ENCODE assay signal across 1 cellular context in genomic region chr12:14774074-14774943, GRCh38.
A peak's percentile ranks its signal among the peaks of the same experiment; 100 is the strongest.
TF ChIP-seq lines count a peak whose summit lies in the region.

No MANE protein-coding gene starts in this region.

TF ChIP-seq in HepG2, 621 proteins besides CTCF, POLR2A, EP300 and RAD21 (continues in another document):
- TF ChIP-seq MIER2 (CRISPR knock-in tag; IDR thresholded peaks at IDR 0.05) = no peak
- TF ChIP-seq ZBTB26 (CRISPR knock-in tag; IDR thresholded peaks at IDR 0.05; ENCODE audit: borderline replicate concordance) = peak; percentile 28; the same call in 1 of the 2 replicates
- no peak for TF ChIP-seq SNRNP70 (IDR thresholded peaks at IDR 0.05; ENCODE audit: low read depth, low read length)
- no peak for TF ChIP-seq MEF2D (CRISPR knock-in tag; IDR thresholded peaks at IDR 0.05)
- TF ChIP-seq ZNF383 (CRISPR knock-in tag; IDR thresholded peaks at IDR 0.05; ENCODE audit: borderline replicate concordance) = no peak
- peak; percentile 81; the same call in 1 of the 2 replicates for TF ChIP-seq SAP130 (CRISPR knock-in tag; IDR thresholded peaks at IDR 0.05; ENCODE audit: low read depth)
- TF ChIP-seq FIP1L1 (IDR thresholded peaks at IDR 0.05; ENCODE audit: borderline replicate concordance, insufficient read depth, low read depth, low read length) = no peak
- TF ChIP-seq, protein P1, sequence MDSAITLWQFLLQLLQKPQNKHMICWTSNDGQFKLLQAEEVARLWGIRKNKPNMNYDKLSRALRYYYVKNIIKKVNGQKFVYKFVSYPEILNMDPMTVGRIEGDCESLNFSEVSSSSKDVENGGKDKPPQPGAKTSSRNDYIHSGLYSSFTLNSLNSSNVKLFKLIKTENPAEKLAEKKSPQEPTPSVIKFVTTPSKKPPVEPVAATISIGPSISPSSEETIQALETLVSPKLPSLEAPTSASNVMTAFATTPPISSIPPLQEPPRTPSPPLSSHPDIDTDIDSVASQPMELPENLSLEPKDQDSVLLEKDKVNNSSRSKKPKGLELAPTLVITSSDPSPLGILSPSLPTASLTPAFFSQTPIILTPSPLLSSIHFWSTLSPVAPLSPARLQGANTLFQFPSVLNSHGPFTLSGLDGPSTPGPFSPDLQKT (CRISPR knock-in tag; IDR thresholded peaks at IDR 0.05; ENCODE audit: borderline replicate concordance) = no peak
- TF ChIP-seq KDM2A (CRISPR knock-in tag; IDR thresholded peaks at IDR 0.05; ENCODE audit: borderline replicate concordance, low read depth) = peak; percentile 41; the same call in 1 of the 2 replicates
- TF ChIP-seq, protein P2, sequence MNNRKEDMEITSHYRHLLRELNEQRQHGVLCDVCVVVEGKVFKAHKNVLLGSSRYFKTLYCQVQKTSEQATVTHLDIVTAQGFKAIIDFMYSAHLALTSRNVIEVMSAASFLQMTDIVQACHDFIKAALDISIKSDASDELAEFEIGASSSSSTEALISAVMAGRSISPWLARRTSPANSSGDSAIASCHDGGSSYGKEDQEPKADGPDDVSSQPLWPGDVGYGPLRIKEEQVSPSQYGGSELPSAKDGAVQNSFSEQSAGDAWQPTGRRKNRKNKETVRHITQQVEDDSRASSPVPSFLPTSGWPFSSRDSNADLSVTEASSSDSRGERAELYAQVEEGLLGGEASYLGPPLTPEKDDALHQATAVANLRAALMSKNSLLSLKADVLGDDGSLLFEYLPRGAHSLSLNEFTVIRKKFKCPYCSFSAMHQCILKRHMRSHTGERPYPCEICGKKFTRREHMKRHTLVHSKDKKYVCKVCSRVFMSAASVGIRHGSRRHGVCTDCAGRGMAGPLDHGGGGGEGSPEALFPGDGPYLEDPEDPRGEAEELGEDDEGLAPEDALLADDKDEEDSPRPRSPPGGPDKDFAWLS (CRISPR knock-in tag; IDR thresholded peaks at IDR 0.05; ENCODE audit: borderline replicate concordance) = no peak
- TF ChIP-seq ZNF749 (CRISPR knock-in tag; IDR thresholded peaks at IDR 0.05; ENCODE audit: borderline replicate concordance) = no peak
- peak; percentile 77 for TF ChIP-seq PHF8 (CRISPR knock-in tag; IDR thresholded peaks at IDR 0.05)
- no peak for TF ChIP-seq RXRB (CRISPR knock-in tag; IDR thresholded peaks at IDR 0.05; ENCODE audit: borderline replicate concordance)
- TF ChIP-seq ZNF263 (CRISPR knock-in tag; IDR thresholded peaks at IDR 0.05) = 0 out of 2 replicates have a peak, but pooled peaks have one; percentile 31
- 0 out of 2 replicates have a peak, but pooled peaks have one; percentile 38 for TF ChIP-seq CCDC6 (CRISPR knock-in tag; IDR thresholded peaks at IDR 0.05)
- no peak for TF ChIP-seq ZNF251 (CRISPR knock-in tag; IDR thresholded peaks at IDR 0.05)
- peak; percentile 55; the same call in 1 of the 2 replicates for TF ChIP-seq SP4 (CRISPR knock-in tag; IDR thresholded peaks at IDR 0.05)
- TF ChIP-seq, protein P3, sequence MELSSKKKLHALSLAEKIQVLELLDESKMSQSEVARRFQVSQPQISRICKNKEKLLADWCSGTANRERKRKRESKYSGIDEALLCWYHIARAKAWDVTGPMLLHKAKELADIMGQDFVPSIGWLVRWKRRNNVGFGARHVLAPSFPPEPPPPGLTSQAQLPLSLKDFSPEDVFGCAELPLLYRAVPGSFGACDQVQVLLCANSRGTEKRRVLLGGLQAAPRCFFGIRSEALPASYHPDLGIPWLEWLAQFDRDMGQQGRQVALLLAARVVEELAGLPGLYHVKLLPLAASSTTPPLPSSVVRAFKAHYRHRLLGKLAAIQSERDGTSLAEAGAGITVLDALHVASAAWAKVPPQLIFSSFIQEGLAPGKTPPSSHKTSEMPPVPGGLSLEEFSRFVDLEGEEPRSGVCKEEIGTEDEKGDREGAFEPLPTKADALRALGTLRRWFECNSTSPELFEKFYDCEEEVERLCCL (CRISPR knock-in tag; IDR thresholded peaks at IDR 0.05; ENCODE audit: borderline replicate concordance) = no peak
- TF ChIP-seq, protein P4, sequence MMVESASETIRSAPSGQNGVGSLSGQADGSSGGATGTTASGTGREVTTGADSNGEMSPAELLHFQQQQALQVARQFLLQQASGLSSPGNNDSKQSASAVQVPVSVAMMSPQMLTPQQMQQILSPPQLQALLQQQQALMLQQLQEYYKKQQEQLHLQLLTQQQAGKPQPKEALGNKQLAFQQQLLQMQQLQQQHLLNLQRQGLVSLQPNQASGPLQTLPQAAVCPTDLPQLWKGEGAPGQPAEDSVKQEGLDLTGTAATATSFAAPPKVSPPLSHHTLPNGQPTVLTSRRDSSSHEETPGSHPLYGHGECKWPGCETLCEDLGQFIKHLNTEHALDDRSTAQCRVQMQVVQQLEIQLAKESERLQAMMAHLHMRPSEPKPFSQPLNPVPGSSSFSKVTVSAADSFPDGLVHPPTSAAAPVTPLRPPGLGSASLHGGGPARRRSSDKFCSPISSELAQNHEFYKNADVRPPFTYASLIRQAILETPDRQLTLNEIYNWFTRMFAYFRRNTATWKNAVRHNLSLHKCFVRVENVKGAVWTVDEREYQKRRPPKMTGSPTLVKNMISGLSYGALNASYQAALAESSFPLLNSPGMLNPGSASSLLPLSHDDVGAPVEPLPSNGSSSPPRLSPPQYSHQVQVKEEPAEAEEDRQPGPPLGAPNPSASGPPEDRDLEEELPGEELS (CRISPR knock-in tag; IDR thresholded peaks at IDR 0.05) = no peak
- TF ChIP-seq CEBPG (CRISPR knock-in tag; IDR thresholded peaks at IDR 0.05) = no peak
- TF ChIP-seq PTBP1 (IDR thresholded peaks at IDR 0.05; ENCODE audit: low read depth, low read length, poor library complexity, severe bottlenecking) = no peak
- no peak for TF ChIP-seq HNF4G (IDR thresholded peaks at IDR 0.05; ENCODE audit: borderline replicate concordance, low read depth, low read length)
- no peak for TF ChIP-seq HNF4G (CRISPR knock-in tag; IDR thresholded peaks at IDR 0.05; ENCODE audit: borderline replicate concordance, low read depth)
- TF ChIP-seq, protein P5, sequence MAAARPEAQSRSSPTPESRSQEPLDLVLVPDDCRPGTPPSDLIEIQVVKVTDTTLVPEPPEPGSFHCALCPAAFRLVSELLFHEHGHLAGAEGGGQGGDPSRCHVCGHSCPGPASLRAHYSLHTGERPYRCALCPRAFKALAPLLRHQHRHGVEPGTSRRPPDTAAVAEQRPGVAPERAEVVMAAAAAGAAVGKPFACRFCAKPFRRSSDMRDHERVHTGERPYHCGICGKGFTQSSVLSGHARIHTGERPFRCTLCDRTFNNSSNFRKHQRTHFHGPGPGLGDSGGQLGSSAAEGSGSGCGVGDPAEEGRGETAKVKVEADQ (CRISPR knock-in tag; IDR thresholded peaks at IDR 0.05; ENCODE audit: borderline replicate concordance) = no peak; the same call in 1 of the 2 replicates
- no peak; the same call in 1 of the 2 replicates for TF ChIP-seq ZNF350 (CRISPR knock-in tag; IDR thresholded peaks at IDR 0.05; ENCODE audit: borderline replicate concordance, low read depth)
- no peak for TF ChIP-seq YEATS2 (CRISPR knock-in tag; IDR thresholded peaks at IDR 0.05; ENCODE audit: borderline replicate concordance)
- no peak for TF ChIP-seq TSC22D2 (CRISPR knock-in tag; IDR thresholded peaks at IDR 0.05; ENCODE audit: borderline replicate concordance)
- TF ChIP-seq EEA1 (CRISPR knock-in tag; IDR thresholded peaks at IDR 0.05; ENCODE audit: borderline replicate concordance) = no peak
- TF ChIP-seq THAP9 (CRISPR knock-in tag; IDR thresholded peaks at IDR 0.05; ENCODE audit: borderline replicate concordance) = no peak
- TF ChIP-seq ZNF232 (CRISPR knock-in tag; IDR thresholded peaks at IDR 0.05; ENCODE audit: borderline replicate concordance) = no peak
- TF ChIP-seq RAD51 (IDR thresholded peaks at IDR 0.05; ENCODE audit: borderline replicate concordance) = no peak
- TF ChIP-seq ATF7 (IDR thresholded peaks at IDR 0.05) = no peak
- TF ChIP-seq ATF7 (CRISPR knock-in tag; IDR thresholded peaks at IDR 0.05) = no peak
- TF ChIP-seq NFE2 (CRISPR knock-in tag; IDR thresholded peaks at IDR 0.05) = no peak
- no peak for TF ChIP-seq ZNF180 (CRISPR knock-in tag; IDR thresholded peaks at IDR 0.05; ENCODE audit: borderline replicate concordance, low read depth)
- TF ChIP-seq, protein P6, sequence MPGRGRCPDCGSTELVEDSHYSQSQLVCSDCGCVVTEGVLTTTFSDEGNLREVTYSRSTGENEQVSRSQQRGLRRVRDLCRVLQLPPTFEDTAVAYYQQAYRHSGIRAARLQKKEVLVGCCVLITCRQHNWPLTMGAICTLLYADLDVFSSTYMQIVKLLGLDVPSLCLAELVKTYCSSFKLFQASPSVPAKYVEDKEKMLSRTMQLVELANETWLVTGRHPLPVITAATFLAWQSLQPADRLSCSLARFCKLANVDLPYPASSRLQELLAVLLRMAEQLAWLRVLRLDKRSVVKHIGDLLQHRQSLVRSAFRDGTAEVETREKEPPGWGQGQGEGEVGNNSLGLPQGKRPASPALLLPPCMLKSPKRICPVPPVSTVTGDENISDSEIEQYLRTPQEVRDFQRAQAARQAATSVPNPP (CRISPR knock-in tag; IDR thresholded peaks at IDR 0.05) = no peak
- TF ChIP-seq HOXA5 (CRISPR knock-in tag; IDR thresholded peaks at IDR 0.05) = no peak
- TF ChIP-seq, protein P7, sequence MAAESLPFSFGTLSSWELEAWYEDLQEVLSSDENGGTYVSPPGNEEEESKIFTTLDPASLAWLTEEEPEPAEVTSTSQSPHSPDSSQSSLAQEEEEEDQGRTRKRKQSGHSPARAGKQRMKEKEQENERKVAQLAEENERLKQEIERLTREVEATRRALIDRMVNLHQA (CRISPR knock-in tag; IDR thresholded peaks at IDR 0.05) = no peak
- 0 out of 2 replicates have a peak, but pooled peaks have one; percentile 33 for TF ChIP-seq AFF4 (CRISPR knock-in tag; IDR thresholded peaks at IDR 0.05)
- no peak for TF ChIP-seq ZFP41 (CRISPR knock-in tag; IDR thresholded peaks at IDR 0.05; ENCODE audit: borderline replicate concordance)
- TF ChIP-seq SIN3B (IDR thresholded peaks at IDR 0.05; ENCODE audit: low read length) = no peak
- peak; percentile 96 for TF ChIP-seq NFYB (CRISPR knock-in tag; IDR thresholded peaks at IDR 0.05)
- peak; percentile 61 for TF ChIP-seq TEAD3 (CRISPR knock-in tag; optimal IDR thresholded peaks at IDR 0.05; ENCODE audit: borderline replicate concordance)
- no peak for TF ChIP-seq ZNF775 (CRISPR knock-in tag; IDR thresholded peaks at IDR 0.05; ENCODE audit: borderline replicate concordance)
- no peak for TF ChIP-seq MED8 (CRISPR knock-in tag; IDR thresholded peaks at IDR 0.05; ENCODE audit: insufficient replicate concordance)
- TF ChIP-seq DPF2 (CRISPR knock-in tag; IDR thresholded peaks at IDR 0.05; ENCODE audit: borderline replicate concordance, low read depth) = no peak
- TF ChIP-seq ZNF260 (CRISPR knock-in tag; IDR thresholded peaks at IDR 0.05; ENCODE audit: borderline replicate concordance, low read depth) = no peak
- peak; percentile 66 for TF ChIP-seq ZMYM4 (CRISPR knock-in tag; IDR thresholded peaks at IDR 0.05)
- TF ChIP-seq ATAD3A (CRISPR knock-in tag; IDR thresholded peaks at IDR 0.05) = no peak
